1 cellular context compared by ENCODE assay signal in the genomic region with DNA sequence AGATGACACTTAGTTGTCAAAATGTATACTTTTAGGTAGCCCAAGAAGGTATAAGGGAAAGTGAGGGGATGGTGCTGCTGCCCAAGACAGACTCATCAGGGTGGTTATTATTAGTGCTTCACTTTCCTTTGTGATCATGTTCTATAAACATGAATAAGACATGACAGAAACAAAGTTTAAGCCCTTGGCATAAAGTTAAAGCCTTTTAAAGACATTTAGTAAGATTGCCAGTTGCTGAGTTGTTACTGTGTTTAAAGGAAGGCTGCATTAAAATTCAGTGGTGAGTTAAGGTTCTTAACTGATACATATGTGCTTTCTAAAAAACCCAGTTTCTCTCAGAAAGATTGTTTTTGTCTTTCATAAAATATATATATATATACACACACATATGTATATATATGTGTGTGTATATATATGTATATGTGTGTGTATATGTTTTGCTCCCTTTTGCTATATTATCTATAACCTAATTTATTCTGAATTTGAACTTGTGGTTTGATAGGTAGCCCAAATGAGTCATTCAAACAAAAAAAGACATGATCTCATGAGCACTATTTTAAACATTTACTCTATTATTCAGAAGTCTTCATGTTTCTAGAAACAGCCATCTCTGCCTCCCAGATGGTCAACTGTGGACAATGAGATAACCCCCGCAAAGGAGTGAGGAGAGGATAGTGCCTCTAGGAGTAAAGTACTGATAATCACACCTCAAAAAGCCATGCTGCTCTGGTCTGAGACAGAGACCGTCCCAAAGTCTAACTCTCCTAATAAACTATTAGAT.
TF ChIP-seq lines count a peak whose summit lies in the region.

No MANE protein-coding gene starts in this region.

TF ChIP-seq in K562, 482 proteins besides CTCF, POLR2A, EP300 and RAD21 (continued from another document and continues in another):
- TF ChIP-seq, protein P1, sequence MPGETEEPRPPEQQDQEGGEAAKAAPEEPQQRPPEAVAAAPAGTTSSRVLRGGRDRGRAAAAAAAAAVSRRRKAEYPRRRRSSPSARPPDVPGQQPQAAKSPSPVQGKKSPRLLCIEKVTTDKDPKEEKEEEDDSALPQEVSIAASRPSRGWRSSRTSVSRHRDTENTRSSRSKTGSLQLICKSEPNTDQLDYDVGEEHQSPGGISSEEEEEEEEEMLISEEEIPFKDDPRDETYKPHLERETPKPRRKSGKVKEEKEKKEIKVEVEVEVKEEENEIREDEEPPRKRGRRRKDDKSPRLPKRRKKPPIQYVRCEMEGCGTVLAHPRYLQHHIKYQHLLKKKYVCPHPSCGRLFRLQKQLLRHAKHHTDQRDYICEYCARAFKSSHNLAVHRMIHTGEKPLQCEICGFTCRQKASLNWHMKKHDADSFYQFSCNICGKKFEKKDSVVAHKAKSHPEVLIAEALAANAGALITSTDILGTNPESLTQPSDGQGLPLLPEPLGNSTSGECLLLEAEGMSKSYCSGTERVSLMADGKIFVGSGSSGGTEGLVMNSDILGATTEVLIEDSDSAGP (CRISPR knock-in tag; IDR thresholded peaks at IDR 0.05): no peak
- TF ChIP-seq ZFX (CRISPR knock-in tag; IDR thresholded peaks at IDR 0.05) (no peak), THRA (IDR thresholded peaks at IDR 0.05) (no peak), TRIM24 (IDR thresholded peaks at IDR 0.05) (peak; percentile 74 to 76; a peak in 3 of 4 replicates), ETV5 (CRISPR knock-in tag; IDR thresholded peaks at IDR 0.05; ENCODE audit: low read depth) (no peak), HNRNPH1 (optimal IDR thresholded peaks at IDR 0.05; ENCODE audit: low read depth, low read length) (no peak), MTA1 (IDR thresholded peaks at IDR 0.05; ENCODE audit: borderline replicate concordance) (no peak), MCM5 (IDR thresholded peaks at IDR 0.05; ENCODE audit: low read depth) (no peak), DIDO1 (tag; IDR thresholded peaks at IDR 0.05; ENCODE audit: low read depth) (no peak), ZNF785 (CRISPR knock-in tag; IDR thresholded peaks at IDR 0.05) (no peak), POLR2AphosphoS5 (IDR thresholded peaks at IDR 0.05; ENCODE audit: control insufficient read depth, insufficient read depth, low read depth, low read length) (peak; percentile 98), PML (IDR thresholded peaks at IDR 0.05; ENCODE audit: low read length) (peak; percentile 90), ATF3 (IDR thresholded peaks at IDR 0.05) (peak; percentile 89), ATF3 (CRISPR knock-in tag; conservative IDR thresholded peaks at IDR 0.05) (peak; percentile 68; the same call in 1 of the 2 replicates), TCF3 (CRISPR knock-in tag; IDR thresholded peaks at IDR 0.05) (peak; percentile 91), ZNF408 (CRISPR knock-in tag; IDR thresholded peaks at IDR 0.05; ENCODE audit: low read depth) (no peak), SRF (CRISPR knock-in tag; IDR thresholded peaks at IDR 0.05) (no peak), FOXK1 (CRISPR knock-in tag; IDR thresholded peaks at IDR 0.05; ENCODE audit: borderline replicate concordance) (no peak), POLR2AphosphoS2 (IDR thresholded peaks at IDR 0.05; ENCODE audit: low read length) (no peak), ZNF431 (CRISPR knock-in tag; IDR thresholded peaks at IDR 0.05) (no peak), HMGN3 (IDR thresholded peaks at IDR 0.05; ENCODE audit: borderline replicate concordance, extremely low read depth, insufficient read length, low read depth, low read length) (no peak), DPF2 (IDR thresholded peaks at IDR 0.05) (peak; percentile 85), SP1 (CRISPR knock-in tag; IDR thresholded peaks at IDR 0.05) (no peak), ZNF316 (IDR thresholded peaks at IDR 0.05) (no peak), ZNF445 (CRISPR knock-in tag; IDR thresholded peaks at IDR 0.05; ENCODE audit: low read depth) (no peak), ZNF143 (CRISPR knock-in tag; IDR thresholded peaks at IDR 0.05) (no peak), GTF2F1 (IDR thresholded peaks at IDR 0.05; ENCODE audit: low read depth, low read length) (no peak), CTBP1 (IDR thresholded peaks at IDR 0.05; ENCODE audit: borderline replicate concordance) (no peak), NBN (IDR thresholded peaks at IDR 0.05; ENCODE audit: low read depth) (no peak), PURB (CRISPR knock-in tag; IDR thresholded peaks at IDR 0.05; ENCODE audit: low read depth) (no peak), RFX5 (IDR thresholded peaks at IDR 0.05; ENCODE audit: low read depth, low read length) (no peak), ZNF79 (CRISPR knock-in tag; IDR thresholded peaks at IDR 0.05; ENCODE audit: low read depth) (no peak), GABPB2 (CRISPR knock-in tag; conservative IDR thresholded peaks at IDR 0.05) (no peak), NCOA6 (IDR thresholded peaks at IDR 0.05) (no peak), E4F1 (CRISPR knock-in tag; IDR thresholded peaks at IDR 0.05; ENCODE audit: borderline replicate concordance) (no peak)
- TF ChIP-seq, protein P2, sequence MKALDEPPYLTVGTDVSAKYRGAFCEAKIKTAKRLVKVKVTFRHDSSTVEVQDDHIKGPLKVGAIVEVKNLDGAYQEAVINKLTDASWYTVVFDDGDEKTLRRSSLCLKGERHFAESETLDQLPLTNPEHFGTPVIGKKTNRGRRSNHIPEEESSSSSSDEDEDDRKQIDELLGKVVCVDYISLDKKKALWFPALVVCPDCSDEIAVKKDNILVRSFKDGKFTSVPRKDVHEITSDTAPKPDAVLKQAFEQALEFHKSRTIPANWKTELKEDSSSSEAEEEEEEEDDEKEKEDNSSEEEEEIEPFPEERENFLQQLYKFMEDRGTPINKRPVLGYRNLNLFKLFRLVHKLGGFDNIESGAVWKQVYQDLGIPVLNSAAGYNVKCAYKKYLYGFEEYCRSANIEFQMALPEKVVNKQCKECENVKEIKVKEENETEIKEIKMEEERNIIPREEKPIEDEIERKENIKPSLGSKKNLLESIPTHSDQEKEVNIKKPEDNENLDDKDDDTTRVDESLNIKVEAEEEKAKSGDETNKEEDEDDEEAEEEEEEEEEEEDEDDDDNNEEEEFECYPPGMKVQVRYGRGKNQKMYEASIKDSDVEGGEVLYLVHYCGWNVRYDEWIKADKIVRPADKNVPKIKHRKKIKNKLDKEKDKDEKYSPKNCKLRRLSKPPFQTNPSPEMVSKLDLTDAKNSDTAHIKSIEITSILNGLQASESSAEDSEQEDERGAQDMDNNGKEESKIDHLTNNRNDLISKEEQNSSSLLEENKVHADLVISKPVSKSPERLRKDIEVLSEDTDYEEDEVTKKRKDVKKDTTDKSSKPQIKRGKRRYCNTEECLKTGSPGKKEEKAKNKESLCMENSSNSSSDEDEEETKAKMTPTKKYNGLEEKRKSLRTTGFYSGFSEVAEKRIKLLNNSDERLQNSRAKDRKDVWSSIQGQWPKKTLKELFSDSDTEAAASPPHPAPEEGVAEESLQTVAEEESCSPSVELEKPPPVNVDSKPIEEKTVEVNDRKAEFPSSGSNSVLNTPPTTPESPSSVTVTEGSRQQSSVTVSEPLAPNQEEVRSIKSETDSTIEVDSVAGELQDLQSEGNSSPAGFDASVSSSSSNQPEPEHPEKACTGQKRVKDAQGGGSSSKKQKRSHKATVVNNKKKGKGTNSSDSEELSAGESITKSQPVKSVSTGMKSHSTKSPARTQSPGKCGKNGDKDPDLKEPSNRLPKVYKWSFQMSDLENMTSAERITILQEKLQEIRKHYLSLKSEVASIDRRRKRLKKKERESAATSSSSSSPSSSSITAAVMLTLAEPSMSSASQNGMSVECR (CRISPR knock-in tag; IDR thresholded peaks at IDR 0.05): no peak
- TF ChIP-seq, protein P3, sequence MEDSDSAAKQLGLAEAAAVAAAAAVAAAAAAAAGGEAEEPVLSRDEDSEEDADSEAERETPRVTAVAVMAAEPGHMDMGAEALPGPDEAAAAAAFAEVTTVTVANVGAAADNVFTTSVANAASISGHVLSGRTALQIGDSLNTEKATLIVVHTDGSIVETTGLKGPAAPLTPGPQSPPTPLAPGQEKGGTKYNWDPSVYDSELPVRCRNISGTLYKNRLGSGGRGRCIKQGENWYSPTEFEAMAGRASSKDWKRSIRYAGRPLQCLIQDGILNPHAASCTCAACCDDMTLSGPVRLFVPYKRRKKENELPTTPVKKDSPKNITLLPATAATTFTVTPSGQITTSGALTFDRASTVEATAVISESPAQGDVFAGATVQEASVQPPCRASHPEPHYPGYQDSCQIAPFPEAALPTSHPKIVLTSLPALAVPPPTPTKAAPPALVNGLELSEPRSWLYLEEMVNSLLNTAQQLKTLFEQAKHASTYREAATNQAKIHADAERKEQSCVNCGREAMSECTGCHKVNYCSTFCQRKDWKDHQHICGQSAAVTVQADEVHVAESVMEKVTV (CRISPR knock-in tag; IDR thresholded peaks at IDR 0.05): no peak
- TF ChIP-seq, protein P4, sequence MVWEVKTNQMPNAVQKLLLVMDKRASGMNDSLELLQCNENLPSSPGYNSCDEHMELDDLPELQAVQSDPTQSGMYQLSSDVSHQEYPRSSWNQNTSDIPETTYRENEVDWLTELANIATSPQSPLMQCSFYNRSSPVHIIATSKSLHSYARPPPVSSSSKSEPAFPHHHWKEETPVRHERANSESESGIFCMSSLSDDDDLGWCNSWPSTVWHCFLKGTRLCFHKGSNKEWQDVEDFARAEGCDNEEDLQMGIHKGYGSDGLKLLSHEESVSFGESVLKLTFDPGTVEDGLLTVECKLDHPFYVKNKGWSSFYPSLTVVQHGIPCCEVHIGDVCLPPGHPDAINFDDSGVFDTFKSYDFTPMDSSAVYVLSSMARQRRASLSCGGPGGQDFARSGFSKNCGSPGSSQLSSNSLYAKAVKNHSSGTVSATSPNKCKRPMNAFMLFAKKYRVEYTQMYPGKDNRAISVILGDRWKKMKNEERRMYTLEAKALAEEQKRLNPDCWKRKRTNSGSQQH (CRISPR knock-in tag; IDR thresholded peaks at IDR 0.05): no peak
- TF ChIP-seq, protein P5, sequence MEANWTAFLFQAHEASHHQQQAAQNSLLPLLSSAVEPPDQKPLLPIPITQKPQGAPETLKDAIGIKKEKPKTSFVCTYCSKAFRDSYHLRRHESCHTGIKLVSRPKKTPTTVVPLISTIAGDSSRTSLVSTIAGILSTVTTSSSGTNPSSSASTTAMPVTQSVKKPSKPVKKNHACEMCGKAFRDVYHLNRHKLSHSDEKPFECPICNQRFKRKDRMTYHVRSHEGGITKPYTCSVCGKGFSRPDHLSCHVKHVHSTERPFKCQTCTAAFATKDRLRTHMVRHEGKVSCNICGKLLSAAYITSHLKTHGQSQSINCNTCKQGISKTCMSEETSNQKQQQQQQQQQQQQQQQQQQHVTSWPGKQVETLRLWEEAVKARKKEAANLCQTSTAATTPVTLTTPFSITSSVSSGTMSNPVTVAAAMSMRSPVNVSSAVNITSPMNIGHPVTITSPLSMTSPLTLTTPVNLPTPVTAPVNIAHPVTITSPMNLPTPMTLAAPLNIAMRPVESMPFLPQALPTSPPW (CRISPR knock-in tag; IDR thresholded peaks at IDR 0.05): no peak
- TF ChIP-seq, protein P6, sequence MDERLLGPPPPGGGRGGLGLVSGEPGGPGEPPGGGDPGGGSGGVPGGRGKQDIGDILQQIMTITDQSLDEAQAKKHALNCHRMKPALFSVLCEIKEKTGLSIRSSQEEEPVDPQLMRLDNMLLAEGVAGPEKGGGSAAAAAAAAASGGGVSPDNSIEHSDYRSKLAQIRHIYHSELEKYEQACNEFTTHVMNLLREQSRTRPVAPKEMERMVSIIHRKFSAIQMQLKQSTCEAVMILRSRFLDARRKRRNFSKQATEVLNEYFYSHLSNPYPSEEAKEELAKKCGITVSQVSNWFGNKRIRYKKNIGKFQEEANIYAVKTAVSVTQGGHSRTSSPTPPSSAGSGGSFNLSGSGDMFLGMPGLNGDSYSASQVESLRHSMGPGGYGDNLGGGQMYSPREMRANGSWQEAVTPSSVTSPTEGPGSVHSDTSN (CRISPR knock-in tag; IDR thresholded peaks at IDR 0.05; ENCODE audit: low read depth): no peak
- TF ChIP-seq, protein P6 (tag; conservative IDR thresholded peaks at IDR 0.05; ENCODE audit: low read depth): no peak
- TF ChIP-seq, protein P7, sequence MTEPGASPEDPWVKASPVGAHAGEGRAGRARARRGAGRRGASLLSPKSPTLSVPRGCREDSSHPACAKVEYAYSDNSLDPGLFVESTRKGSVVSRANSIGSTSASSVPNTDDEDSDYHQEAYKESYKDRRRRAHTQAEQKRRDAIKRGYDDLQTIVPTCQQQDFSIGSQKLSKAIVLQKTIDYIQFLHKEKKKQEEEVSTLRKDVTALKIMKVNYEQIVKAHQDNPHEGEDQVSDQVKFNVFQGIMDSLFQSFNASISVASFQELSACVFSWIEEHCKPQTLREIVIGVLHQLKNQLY (CRISPR knock-in tag; conservative IDR thresholded peaks at IDR 0.05): no peak
